ENCODE assay signal across 1 cellular context in the genomic region with DNA sequence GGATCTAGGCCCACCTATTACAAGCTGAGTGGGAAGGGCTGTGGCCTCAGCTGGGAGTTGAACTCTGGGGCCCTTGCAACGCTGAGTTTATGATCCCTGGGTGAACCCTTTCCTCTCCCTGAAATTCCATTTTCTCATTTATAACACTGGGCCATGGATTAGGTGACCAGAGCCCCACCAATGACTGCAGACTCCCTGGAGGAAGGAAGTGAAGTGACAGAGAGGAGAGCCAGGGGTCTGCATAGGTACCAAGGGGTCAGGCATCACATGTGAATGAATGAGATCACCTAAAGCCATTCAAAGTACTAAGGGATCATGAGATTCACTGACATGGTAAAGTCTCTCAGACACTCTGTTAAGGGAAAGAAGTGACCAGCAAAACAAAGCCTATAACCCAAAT.
TF ChIP-seq lines count a peak whose summit lies in the region.

No MANE protein-coding gene starts in this region.

TF ChIP-seq in H1, 55 proteins besides CTCF, POLR2A, EP300 and RAD21:
- TF ChIP-seq POLR2AphosphoS5 (IDR thresholded peaks at IDR 0.05; ENCODE audit: low read depth, low read length): no peak
- TF ChIP-seq, protein P1, sequence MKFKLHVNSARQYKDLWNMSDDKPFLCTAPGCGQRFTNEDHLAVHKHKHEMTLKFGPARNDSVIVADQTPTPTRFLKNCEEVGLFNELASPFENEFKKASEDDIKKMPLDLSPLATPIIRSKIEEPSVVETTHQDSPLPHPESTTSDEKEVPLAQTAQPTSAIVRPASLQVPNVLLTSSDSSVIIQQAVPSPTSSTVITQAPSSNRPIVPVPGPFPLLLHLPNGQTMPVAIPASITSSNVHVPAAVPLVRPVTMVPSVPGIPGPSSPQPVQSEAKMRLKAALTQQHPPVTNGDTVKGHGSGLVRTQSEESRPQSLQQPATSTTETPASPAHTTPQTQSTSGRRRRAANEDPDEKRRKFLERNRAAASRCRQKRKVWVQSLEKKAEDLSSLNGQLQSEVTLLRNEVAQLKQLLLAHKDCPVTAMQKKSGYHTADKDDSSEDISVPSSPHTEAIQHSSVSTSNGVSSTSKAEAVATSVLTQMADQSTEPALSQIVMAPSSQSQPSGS (IDR thresholded peaks at IDR 0.05; ENCODE audit: low read length): no peak
- no peak for TF ChIP-seq HDAC2 (IDR thresholded peaks at IDR 0.05; ENCODE audit: borderline replicate concordance in 1 of 2, low read depth in 2 of 2, low read length in 2 of 2)
